Comparison of ENCODE assay signal across 6 cellular contexts in the genomic region with DNA sequence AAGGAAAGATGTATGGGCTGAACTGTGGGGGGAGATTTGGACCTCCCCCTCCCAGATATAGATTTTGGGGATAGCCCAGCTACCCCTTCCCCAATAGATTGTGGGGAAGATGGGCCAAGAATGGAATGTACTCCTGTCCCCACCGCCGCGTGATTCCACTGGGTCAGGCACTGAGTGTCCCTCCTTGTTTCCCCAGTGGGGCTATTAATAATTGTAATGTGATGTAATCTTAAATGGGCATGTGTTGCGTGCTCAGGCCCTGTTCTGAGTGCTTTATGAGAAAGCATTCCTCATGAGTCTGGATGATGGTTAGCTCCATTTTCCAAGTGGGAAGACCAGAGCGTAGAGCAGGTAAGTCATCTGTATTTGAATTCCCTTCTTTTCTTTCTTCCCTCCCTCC. TPM values are rescaled to one million over a fixed set of nuclear protein-coding genes. Genes with fewer than 3 reads are reported as not detected.
DNase-seq lines count a peak whose midpoint lies in the region; ATAC-seq and TF ChIP-seq lines count a peak whose summit lies in the region.

No MANE protein-coding gene starts in this region.

- TF ChIP-seq POLR2A in vagina (IDR thresholded peaks at IDR 0.05), result no peak

- ATAC-seq in Right ventricle myocardium inferior (peak; percentile 30), left ventricle myocardium superior (peak; percentile 46)

- H3K27ac ChIP-seq in vagina, result peak overlapping the region; percentile 88

- no peaks in the 10 kb centered on the region for H3K27me3 ChIP-seq in vagina

- no peak for TF ChIP-seq CTCF in vagina (IDR thresholded peaks at IDR 0.05)

- peak; percentile 54 for DNase-seq in Right ventricle myocardium inferior (ENCODE audit: missing footprints)
- DNase-seq in cardiac septum (ENCODE audit: low spot score), result no peak
- peak; percentile 50 for DNase-seq in left ventricle myocardium superior
- DNase-seq in vagina (ENCODE audit: extremely low spot score in 2 of 2), result no peak
- no peak for DNase-seq in activated CD4-positive, alpha-beta T cell treated with anti-CD3 and anti-CD28 coated beads for 48 hours
- no peak for DNase-seq in NCI-H187 (lab: John Stamatoyannopoulos, UW)

- peak overlapping the region; percentile 92 to 97 for H3K4me3 ChIP-seq in vagina

- H3K36me3 ChIP-seq in vagina, result peaks cover 0 to 28% of the 10 kb centered on the region in 2 donors

- H3K4me1 ChIP-seq in vagina, result peaks cover 29% of the 10 kb centered on the region

- H3K9me3 ChIP-seq in vagina, result no peaks in the 10 kb centered on the region

- intact Hi-C loops in Right ventricle myocardium inferior (cut with DNase I), result loop anchor here (2.0 kb wide), 1 partner anchor 27 kb away; a partner anchor contains a TSS
- intact Hi-C loops in cardiac septum (cut with DNase I), result loop anchor here (2.0 kb wide), 1 partner anchor 27 kb away; a partner anchor contains a TSS
- intact Hi-C loops in left ventricle myocardium superior (cut with micrococcal nuclease), result no loop called here
- intact Hi-C loops in vagina (cut with DNase I), result no loop called here

RNA-seq across cellular contexts. Expression of a gene that starts 1.4 kb away (rescaled TPM):
- total RNA-seq in Right ventricle myocardium inferior (280 TPM), cardiac septum (283 TPM), left ventricle myocardium superior (306 TPM), vagina (169 TPM)

RNA-seq across cellular contexts. Expression of a gene that starts 12.1 kb away (rescaled TPM):
- total RNA-seq in Right ventricle myocardium inferior, result not detected
- 0.40 TPM for total RNA-seq in cardiac septum
- total RNA-seq in left ventricle myocardium superior, result 0.15 TPM
- total RNA-seq in vagina, result not detected

RNA-seq across cellular contexts. Expression of a gene that starts 12.7 kb away (rescaled TPM):
- total RNA-seq in Right ventricle myocardium inferior (0.16 TPM), cardiac septum (2.2 TPM), left ventricle myocardium superior (0.10 TPM), vagina (0.49 TPM)

RNA-seq across cellular contexts. Expression of a gene that starts 27.1 kb away (rescaled TPM):
- total RNA-seq in Right ventricle myocardium inferior (15.1 TPM), cardiac septum (14.2 TPM), left ventricle myocardium superior (11.9 TPM), vagina (32.7 TPM)

RNA-seq across cellular contexts. Expression of a gene that starts 40.1 kb away (rescaled TPM):
- total RNA-seq in Right ventricle myocardium inferior (0.84 TPM), cardiac septum (1.5 TPM), left ventricle myocardium superior (1.2 TPM), vagina (2.2 TPM)

Comparison
In these comparisons a context has a peak if more than half of its experiments do, and no peak if none do; other contexts are left out.
1. DNase-seq: peak in Right ventricle myocardium inferior (single experiment) and left ventricle myocardium superior (single experiment); none in cardiac septum (single experiment), vagina (0 of 2), activated CD4-positive, alpha-beta T cell treated with anti-CD3 and anti-CD28 coated beads for 48 hours (single experiment) and NCI-H187 (0 of 2).
2. intact Hi-C loops: an anchor here in Right ventricle myocardium inferior (2.0 kb wide) and cardiac septum (2.0 kb wide); none called in left ventricle myocardium superior and vagina.